ENCODE assay signal across 1 cellular context in the genomic region with DNA sequence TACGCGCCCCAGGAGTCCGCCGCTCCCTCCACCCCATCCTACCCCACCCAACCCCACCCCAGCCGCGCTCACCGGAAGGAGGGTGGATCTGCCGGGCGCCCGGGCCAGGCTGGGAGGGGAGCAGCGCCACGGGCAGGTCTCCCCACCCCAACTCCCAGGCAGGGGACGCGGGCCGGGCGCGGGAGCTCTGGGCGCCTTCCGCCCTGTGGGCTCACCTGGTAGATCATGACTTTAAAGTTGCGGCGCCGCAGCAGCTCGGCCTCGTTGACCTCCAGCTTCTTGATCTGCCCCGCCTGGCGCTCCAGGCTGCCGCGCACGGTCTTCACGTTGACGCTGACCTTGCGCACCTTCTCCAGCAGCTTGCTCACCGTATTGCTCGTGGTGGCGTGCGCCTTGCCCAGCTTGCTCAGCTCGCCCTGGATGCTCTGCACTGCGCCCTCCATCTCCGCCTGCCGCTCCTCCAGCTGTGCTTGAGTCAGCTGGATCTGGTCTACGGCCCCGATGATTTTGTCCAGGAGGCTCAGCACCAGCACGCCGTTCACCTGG.
TF ChIP-seq lines count a peak whose summit lies in the region.

No MANE protein-coding gene starts in this region.

TF ChIP-seq in HepG2, 621 proteins besides CTCF, POLR2A, EP300 and RAD21 (continues in another document):
- TF ChIP-seq ZNF124 (CRISPR knock-in tag; IDR thresholded peaks at IDR 0.05) (no peak), ZNF740 (CRISPR knock-in tag; IDR thresholded peaks at IDR 0.05) (no peak), SCMH1 (CRISPR knock-in tag; IDR thresholded peaks at IDR 0.05; ENCODE audit: borderline replicate concordance) (no peak), PLSCR1 (CRISPR knock-in tag; IDR thresholded peaks at IDR 0.05; ENCODE audit: borderline replicate concordance) (no peak), CCAR2 (optimal IDR thresholded peaks at IDR 0.05; ENCODE audit: low read depth, low read length) (no peak), THAP8 (CRISPR knock-in tag; IDR thresholded peaks at IDR 0.05; ENCODE audit: borderline replicate concordance) (no peak), NCOR1 (IDR thresholded peaks at IDR 0.05; ENCODE audit: borderline replicate concordance, low read length) (no peak), HIVEP1 (CRISPR knock-in tag; IDR thresholded peaks at IDR 0.05) (no peak; the same call in 1 of the 2 replicates), NFE2L2 (IDR thresholded peaks at IDR 0.05; ENCODE audit: low read length) (no peak), FLYWCH1 (CRISPR knock-in tag; IDR thresholded peaks at IDR 0.05) (no peak), JARID2 (CRISPR knock-in tag; IDR thresholded peaks at IDR 0.05; ENCODE audit: insufficient replicate concordance) (no peak), KDM2A (CRISPR knock-in tag; IDR thresholded peaks at IDR 0.05; ENCODE audit: borderline replicate concordance, low read depth) (no peak; the same call in 1 of the 2 replicates), FOXA1 (IDR thresholded peaks at IDR 0.05) (no peak), FOXA1 (CRISPR knock-in tag; IDR thresholded peaks at IDR 0.05) (no peak), IRF2 (CRISPR knock-in tag; IDR thresholded peaks at IDR 0.05) (peak; percentile 15; the same call in 1 of the 2 replicates), MXD1 (CRISPR knock-in tag; IDR thresholded peaks at IDR 0.05) (peak; percentile 86), ZNF343 (CRISPR knock-in tag; IDR thresholded peaks at IDR 0.05) (no peak), ZBTB40 (IDR thresholded peaks at IDR 0.05) (no peak), ZBTB40 (CRISPR knock-in tag; IDR thresholded peaks at IDR 0.05) (peak; percentile 49; the same call in 1 of the 2 replicates), NFE2 (CRISPR knock-in tag; IDR thresholded peaks at IDR 0.05) (no peak), NFRKB (IDR thresholded peaks at IDR 0.05) (no peak), MED8 (CRISPR knock-in tag; IDR thresholded peaks at IDR 0.05; ENCODE audit: insufficient replicate concordance) (peak; percentile 25), KMT2A (CRISPR knock-in tag; IDR thresholded peaks at IDR 0.05) (peak; percentile 22; the same call in 1 of the 2 replicates), ZNF512 (CRISPR knock-in tag; IDR thresholded peaks at IDR 0.05) (peak; percentile 77; the same call in 1 of the 2 replicates), ZFX (CRISPR knock-in tag; IDR thresholded peaks at IDR 0.05; ENCODE audit: low read depth) (no peak), KAT7 (CRISPR knock-in tag; IDR thresholded peaks at IDR 0.05; ENCODE audit: borderline replicate concordance) (no peak), SPEN (CRISPR knock-in tag; IDR thresholded peaks at IDR 0.05; ENCODE audit: low read depth) (peak; percentile 54; the same call in 1 of the 2 replicates), ZNF547 (CRISPR knock-in tag; IDR thresholded peaks at IDR 0.05) (no peak; the same call in 1 of the 2 replicates), BORCS8-MEF2B (CRISPR knock-in tag; IDR thresholded peaks at IDR 0.05) (peak; percentile 18; the same call in 1 of the 2 replicates)
- TF ChIP-seq, protein P1, sequence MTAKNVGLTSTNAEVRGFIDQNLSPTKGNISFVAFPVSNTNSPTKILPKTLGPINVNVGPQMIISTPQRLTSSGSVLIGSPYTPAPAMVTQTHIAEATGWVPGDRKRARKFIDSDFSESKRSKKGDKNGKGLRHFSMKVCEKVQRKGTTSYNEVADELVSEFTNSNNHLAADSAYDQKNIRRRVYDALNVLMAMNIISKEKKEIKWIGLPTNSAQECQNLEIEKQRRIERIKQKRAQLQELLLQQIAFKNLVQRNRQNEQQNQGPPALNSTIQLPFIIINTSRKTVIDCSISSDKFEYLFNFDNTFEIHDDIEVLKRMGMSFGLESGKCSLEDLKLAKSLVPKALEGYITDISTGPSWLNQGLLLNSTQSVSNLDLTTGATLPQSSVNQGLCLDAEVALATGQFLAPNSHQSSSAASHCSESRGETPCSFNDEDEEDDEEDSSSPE (CRISPR knock-in tag; IDR thresholded peaks at IDR 0.05), result 0 out of 2 replicates have a peak, but pooled peaks have one; percentile 43
- TF ChIP-seq, protein P2, sequence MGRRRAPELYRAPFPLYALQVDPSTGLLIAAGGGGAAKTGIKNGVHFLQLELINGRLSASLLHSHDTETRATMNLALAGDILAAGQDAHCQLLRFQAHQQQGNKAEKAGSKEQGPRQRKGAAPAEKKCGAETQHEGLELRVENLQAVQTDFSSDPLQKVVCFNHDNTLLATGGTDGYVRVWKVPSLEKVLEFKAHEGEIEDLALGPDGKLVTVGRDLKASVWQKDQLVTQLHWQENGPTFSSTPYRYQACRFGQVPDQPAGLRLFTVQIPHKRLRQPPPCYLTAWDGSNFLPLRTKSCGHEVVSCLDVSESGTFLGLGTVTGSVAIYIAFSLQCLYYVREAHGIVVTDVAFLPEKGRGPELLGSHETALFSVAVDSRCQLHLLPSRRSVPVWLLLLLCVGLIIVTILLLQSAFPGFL (CRISPR knock-in tag; IDR thresholded peaks at IDR 0.05), result no peak
- TF ChIP-seq, protein P3, sequence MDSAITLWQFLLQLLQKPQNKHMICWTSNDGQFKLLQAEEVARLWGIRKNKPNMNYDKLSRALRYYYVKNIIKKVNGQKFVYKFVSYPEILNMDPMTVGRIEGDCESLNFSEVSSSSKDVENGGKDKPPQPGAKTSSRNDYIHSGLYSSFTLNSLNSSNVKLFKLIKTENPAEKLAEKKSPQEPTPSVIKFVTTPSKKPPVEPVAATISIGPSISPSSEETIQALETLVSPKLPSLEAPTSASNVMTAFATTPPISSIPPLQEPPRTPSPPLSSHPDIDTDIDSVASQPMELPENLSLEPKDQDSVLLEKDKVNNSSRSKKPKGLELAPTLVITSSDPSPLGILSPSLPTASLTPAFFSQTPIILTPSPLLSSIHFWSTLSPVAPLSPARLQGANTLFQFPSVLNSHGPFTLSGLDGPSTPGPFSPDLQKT (CRISPR knock-in tag; IDR thresholded peaks at IDR 0.05; ENCODE audit: borderline replicate concordance), result no peak
- TF ChIP-seq, protein P4, sequence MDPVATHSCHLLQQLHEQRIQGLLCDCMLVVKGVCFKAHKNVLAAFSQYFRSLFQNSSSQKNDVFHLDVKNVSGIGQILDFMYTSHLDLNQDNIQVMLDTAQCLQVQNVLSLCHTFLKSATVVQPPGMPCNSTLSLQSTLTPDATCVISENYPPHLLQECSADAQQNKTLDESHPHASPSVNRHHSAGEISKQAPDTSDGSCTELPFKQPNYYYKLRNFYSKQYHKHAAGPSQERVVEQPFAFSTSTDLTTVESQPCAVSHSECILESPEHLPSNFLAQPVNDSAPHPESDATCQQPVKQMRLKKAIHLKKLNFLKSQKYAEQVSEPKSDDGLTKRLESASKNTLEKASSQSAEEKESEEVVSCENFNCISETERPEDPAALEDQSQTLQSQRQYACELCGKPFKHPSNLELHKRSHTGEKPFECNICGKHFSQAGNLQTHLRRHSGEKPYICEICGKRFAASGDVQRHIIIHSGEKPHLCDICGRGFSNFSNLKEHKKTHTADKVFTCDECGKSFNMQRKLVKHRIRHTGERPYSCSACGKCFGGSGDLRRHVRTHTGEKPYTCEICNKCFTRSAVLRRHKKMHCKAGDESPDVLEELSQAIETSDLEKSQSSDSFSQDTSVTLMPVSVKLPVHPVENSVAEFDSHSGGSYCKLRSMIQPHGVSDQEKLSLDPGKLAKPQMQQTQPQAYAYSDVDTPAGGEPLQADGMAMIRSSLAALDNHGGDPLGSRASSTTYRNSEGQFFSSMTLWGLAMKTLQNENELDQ (CRISPR knock-in tag; IDR thresholded peaks at IDR 0.05; ENCODE audit: borderline replicate concordance), result no peak
